Comparison of ENCODE assay signal across 8 cellular contexts in genomic region chr14:73612339-73613045, GRCh38. TPM values are rescaled to one million over a fixed set of nuclear protein-coding genes. Genes with fewer than 3 reads are reported as not detected.
DNase-seq lines count a peak whose midpoint lies in the region; ATAC-seq and TF ChIP-seq lines count a peak whose summit lies in the region.

Gene ACOT6, plus strand, starts transcription at chr14:73612517. Its CDS starts 55 bp downstream, at chr14:73612572.

- no peaks in the 10 kb centered on the region for H3K9me3 ChIP-seq in colonic mucosa

- H3K9ac ChIP-seq in colonic mucosa (ENCODE audit: low read depth in 2 of 2, low read length in 2 of 2) = peak within 1 kb of the TSS; percentile 48 to 54

- no peaks in the 10 kb centered on the region for H3K4me1 ChIP-seq in colonic mucosa

- peak; percentile 73 for ATAC-seq in HG02623 (IDR thresholded peaks at IDR 0.05; ENCODE audit: unreplicated experiment)
- no peak for ATAC-seq in HG03378 (IDR thresholded peaks at IDR 0.05; ENCODE audit: unreplicated experiment)

- no peaks in the 10 kb centered on the region for H3K36me3 ChIP-seq in colonic mucosa

- peak within 1 kb of the TSS; percentile 56 for H3K27ac ChIP-seq in colonic mucosa

- intact Hi-C loops in colonic mucosa (cut with DNase I) = no loop called here

- H3K4me3 ChIP-seq in GM12875 (ENCODE audit: low read depth, low read length) = peak within 1 kb of the TSS; percentile 68
- peak within 1 kb of the TSS; percentile 63 for H3K4me3 ChIP-seq in colonic mucosa

- DNase-seq in NCI-H226 (peak; percentile 43), colonic mucosa (peak; percentile 81), left kidney (ENCODE audit: low read depth, low spot score) (peak; percentile 92)
- DNase-seq in activated CD4-positive, alpha-beta T cell treated with anti-CD3 and anti-CD28 coated beads for 4 hours = peak; percentile 56 to 63
- DNase-seq in stimulated activated CD4-positive, alpha-beta T cell treated with anti-CD3 and anti-CD28 coated beads, Interleukin-1b, Interleukin-23, amount 100 ng/mL, for 4 hours (ENCODE audit: low read depth in 2 of 2) = peak; percentile 39 to 52

- H3K27me3 ChIP-seq in colonic mucosa = no peaks in the 10 kb centered on the region

- TF ChIP-seq CTCF in GM12875 (IDR thresholded peaks at IDR 0.05; ENCODE audit: borderline replicate concordance, insufficient read depth, low read depth, low read length) (no peak), colonic mucosa (IDR thresholded peaks at IDR 0.05) (no peak)

RNA-seq across cellular contexts. Expression of gene ACOT6, which starts in this region (rescaled TPM):
- total RNA-seq in colonic mucosa = not detected

Comparison
In these comparisons a context has a peak if more than half of its experiments do, and no peak if none do; other contexts are left out.
1. Peak in DNase-seq, H3K4me3 ChIP-seq, H3K27ac ChIP-seq and H3K9ac ChIP-seq in colonic mucosa; RNA of the gene not detected or under 1 TPM.